7 cellular contexts compared by ENCODE assay signal in the genomic region with DNA sequence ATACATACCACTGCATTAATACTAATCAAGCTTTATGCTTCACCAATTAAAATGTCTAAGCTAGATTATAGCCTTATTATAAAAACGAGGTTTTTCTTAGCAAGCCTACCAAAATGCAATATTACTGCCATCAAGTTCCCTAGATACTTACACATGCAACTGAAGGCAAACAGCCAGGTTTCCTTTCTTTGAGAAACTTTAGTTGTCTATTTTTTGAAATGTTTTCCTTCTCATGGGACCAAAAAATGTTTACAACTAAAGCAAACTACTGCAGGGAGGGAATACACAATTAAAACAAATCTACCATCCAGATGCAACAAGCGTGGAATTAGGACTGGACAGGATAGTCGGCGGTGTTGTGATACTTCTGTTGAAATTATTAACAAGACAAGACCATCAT. TPM values are rescaled to one million over a fixed set of nuclear protein-coding genes. Genes with fewer than 3 reads are reported as not detected.
A peak's percentile ranks its signal among the peaks of the same experiment; 100 is the strongest.
DNase-seq lines count a peak whose midpoint lies in the region; ATAC-seq lines count a peak whose summit lies in the region.

No MANE protein-coding gene starts in this region.

- peak overlapping the region; percentile 84 for H3K9ac ChIP-seq in HUES48 (ENCODE audit: low read depth, low read length)

- peaks cover 56% of the 10 kb centered on the region for H3K4me1 Mint-ChIP-seq in activated T-helper 1 cell treated with anti-CD3 and anti-CD28 coated beads, Interleukin-12 subunit alpha, Interleukin-12 subunit beta, Interleukin-2, Interleukin-4 antibody, amounts not matched to agents 30 ng/mL and 10 ng/mL and 1 ng/mL, durations not matched to agents 14 hours and 24 hours and 36 hours (ENCODE audit: low read depth)
- H3K4me1 Mint-ChIP-seq in stimulated activated naive CD8-positive, alpha-beta T cell treated with anti-CD3 and anti-CD28 coated beads, Interleukin-15, amount 100 ng/mL, for 72 hours: peaks cover 65% of the 10 kb centered on the region

- H3K9me3 Mint-ChIP-seq in activated T-helper 1 cell treated with anti-CD3 and anti-CD28 coated beads, Interleukin-12 subunit alpha, Interleukin-12 subunit beta, Interleukin-2, Interleukin-4 antibody, amounts not matched to agents 30 ng/mL and 10 ng/mL and 1 ng/mL, durations not matched to agents 14 hours and 24 hours and 36 hours: no peaks in the 10 kb centered on the region
- no peaks in the 10 kb centered on the region for H3K9me3 Mint-ChIP-seq in stimulated activated naive CD8-positive, alpha-beta T cell treated with anti-CD3 and anti-CD28 coated beads, Interleukin-15, amount 100 ng/mL, for 72 hours

- H3K27ac ChIP-seq in HUES48 (ENCODE audit: low read depth, low read length): peak overlapping the region; percentile 100

- peaks cover 10% of the 10 kb centered on the region for H3K36me3 Mint-ChIP-seq in activated T-helper 1 cell treated with anti-CD3 and anti-CD28 coated beads, Interleukin-12 subunit alpha, Interleukin-12 subunit beta, Interleukin-2, Interleukin-4 antibody, amounts not matched to agents 30 ng/mL and 10 ng/mL and 1 ng/mL, durations not matched to agents 14 hours and 24 hours and 36 hours (ENCODE audit: low read depth)

- H3K4me1 ChIP-seq in HUES48 (ENCODE audit: control insufficient read depth, insufficient read depth, low read length): peaks cover 39% of the 10 kb centered on the region

- peak overlapping the region; percentile 91 for H3K27ac Mint-ChIP-seq in activated T-helper 1 cell treated with anti-CD3 and anti-CD28 coated beads, Interleukin-12 subunit alpha, Interleukin-12 subunit beta, Interleukin-2, Interleukin-4 antibody, amounts not matched to agents 30 ng/mL and 10 ng/mL and 1 ng/mL, durations not matched to agents 14 hours and 24 hours and 36 hours
- H3K27ac Mint-ChIP-seq in stimulated activated naive CD8-positive, alpha-beta T cell treated with anti-CD3 and anti-CD28 coated beads, Interleukin-15, amount 100 ng/mL, for 72 hours: peak overlapping the region; percentile 99 to 100

- no peaks in the 10 kb centered on the region for H3K27me3 ChIP-seq in HUES48 (ENCODE audit: control insufficient read depth, insufficient read depth, low read length)

- H3K4me3 ChIP-seq in HUES48 (ENCODE audit: low read depth, low read length): peak overlapping the region; percentile 88
- H3K4me3 ChIP-seq in iPS-11a (ENCODE audit: low read depth, low read length): peak overlapping the region; percentile 88

- intact Hi-C loops in activated T-helper 1 cell treated with anti-CD3 and anti-CD28 coated beads, Interleukin-12 subunit alpha, Interleukin-12 subunit beta, Interleukin-2, Interleukin-4 antibody, amounts not matched to agents 30 ng/mL and 10 ng/mL and 1 ng/mL, durations not matched to agents 14 hours and 24 hours and 36 hours (cut with micrococcal nuclease): loop anchor here (5.0 to 10.0 kb wide), 6 partner anchors 296 to 1554 kb away; partner anchors contain the start of genes BTBD8, GFI1, GLMN and RPAP2

- no peaks in the 10 kb centered on the region; the same call in 1 of the 2 replicates for H3K9me3 ChIP-seq in HUES48 (ENCODE audit: control insufficient read depth, insufficient read depth, low read length)

- H3K36me3 ChIP-seq in HUES48 (ENCODE audit: control insufficient read depth, insufficient read depth, low read length): peaks cover 30% of the 10 kb centered on the region

- no peak for ATAC-seq in stimulated activated naive CD8-positive, alpha-beta T cell treated with anti-CD3 and anti-CD28 coated beads, Interleukin-15, amount 100 ng/mL, for 72 hours
- ATAC-seq in HG03520 (IDR thresholded peaks at IDR 0.05; ENCODE audit: unreplicated experiment): no peak

- DNase-seq in activated T-helper 1 cell treated with anti-CD3 and anti-CD28 coated beads, Interleukin-12 subunit alpha, Interleukin-12 subunit beta, Interleukin-2, Interleukin-4 antibody, amounts not matched to agents 30 ng/mL and 10 ng/mL and 1 ng/mL, durations not matched to agents 14 hours and 24 hours and 36 hours (ENCODE audit: low spot score): no peak
- DNase-seq in stimulated activated naive CD8-positive, alpha-beta T cell treated with anti-CD3 and anti-CD28 coated beads, Interleukin-15, amount 100 ng/mL, for 72 hours: no peak
- DNase-seq in hypothalamus (lab: John Stamatoyannopoulos, UW) (no peak), HuH-7.5 (ENCODE audit: low spot score) (no peak)

- H3K4me3 Mint-ChIP-seq in activated T-helper 1 cell treated with anti-CD3 and anti-CD28 coated beads, Interleukin-12 subunit alpha, Interleukin-12 subunit beta, Interleukin-2, Interleukin-4 antibody, amounts not matched to agents 30 ng/mL and 10 ng/mL and 1 ng/mL, durations not matched to agents 14 hours and 24 hours and 36 hours: peak overlapping the region; percentile 92
- peak overlapping the region; percentile 89 to 95 for H3K4me3 Mint-ChIP-seq in stimulated activated naive CD8-positive, alpha-beta T cell treated with anti-CD3 and anti-CD28 coated beads, Interleukin-15, amount 100 ng/mL, for 72 hours

- H3K27me3 Mint-ChIP-seq in activated T-helper 1 cell treated with anti-CD3 and anti-CD28 coated beads, Interleukin-12 subunit alpha, Interleukin-12 subunit beta, Interleukin-2, Interleukin-4 antibody, amounts not matched to agents 30 ng/mL and 10 ng/mL and 1 ng/mL, durations not matched to agents 14 hours and 24 hours and 36 hours (ENCODE audit: insufficient read depth): no peaks in the 10 kb centered on the region
- H3K27me3 Mint-ChIP-seq in stimulated activated naive CD8-positive, alpha-beta T cell treated with anti-CD3 and anti-CD28 coated beads, Interleukin-15, amount 100 ng/mL, for 72 hours: no peaks in the 10 kb centered on the region

RNA-seq across cellular contexts. Expression of gene ZNF644, which starts 1.3 kb away (rescaled TPM):
- 60.4 and 68.7 TPM in 2 replicates for total RNA-seq in activated T-helper 1 cell treated with anti-CD3 and anti-CD28 coated beads, Interleukin-12 subunit alpha, Interleukin-12 subunit beta, Interleukin-2, Interleukin-4 antibody, amounts not matched to agents 30 ng/mL and 10 ng/mL and 1 ng/mL, durations not matched to agents 14 hours and 24 hours and 36 hours
